ENCODE assay signal across 1 cellular context in the genomic region with DNA sequence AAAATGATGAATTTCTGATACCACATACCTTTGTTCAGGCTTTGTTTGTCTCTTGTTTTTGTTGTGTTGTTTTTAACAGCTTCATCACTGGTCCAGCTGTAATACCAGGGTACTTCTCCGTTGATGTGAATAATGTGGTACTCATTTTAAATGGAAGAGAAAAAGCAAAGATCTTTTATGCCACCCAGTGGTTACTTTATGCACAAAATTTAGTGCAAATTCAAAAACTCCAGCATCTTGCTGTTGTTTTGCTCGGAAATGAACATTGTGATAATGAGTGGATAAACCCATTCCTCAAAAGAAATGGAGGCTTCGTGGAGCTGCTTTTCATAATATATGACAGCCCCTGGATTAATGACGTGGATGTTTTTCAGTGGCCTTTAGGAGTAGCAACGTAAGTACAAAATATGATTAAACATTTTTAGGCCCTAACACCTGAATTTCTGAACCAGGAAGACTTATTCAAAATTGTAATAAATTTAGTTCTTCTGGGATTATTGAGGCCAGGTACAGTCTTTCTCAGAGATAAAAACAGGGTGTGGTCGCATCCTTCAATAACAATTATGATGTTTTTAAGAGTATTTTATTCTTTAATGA.
TF ChIP-seq lines count a peak whose summit lies in the region.

No MANE protein-coding gene starts in this region.

TF ChIP-seq in GM23338, 12 proteins besides CTCF, POLR2A, EP300 and RAD21 (continued from another document):
- TF ChIP-seq, protein P1, sequence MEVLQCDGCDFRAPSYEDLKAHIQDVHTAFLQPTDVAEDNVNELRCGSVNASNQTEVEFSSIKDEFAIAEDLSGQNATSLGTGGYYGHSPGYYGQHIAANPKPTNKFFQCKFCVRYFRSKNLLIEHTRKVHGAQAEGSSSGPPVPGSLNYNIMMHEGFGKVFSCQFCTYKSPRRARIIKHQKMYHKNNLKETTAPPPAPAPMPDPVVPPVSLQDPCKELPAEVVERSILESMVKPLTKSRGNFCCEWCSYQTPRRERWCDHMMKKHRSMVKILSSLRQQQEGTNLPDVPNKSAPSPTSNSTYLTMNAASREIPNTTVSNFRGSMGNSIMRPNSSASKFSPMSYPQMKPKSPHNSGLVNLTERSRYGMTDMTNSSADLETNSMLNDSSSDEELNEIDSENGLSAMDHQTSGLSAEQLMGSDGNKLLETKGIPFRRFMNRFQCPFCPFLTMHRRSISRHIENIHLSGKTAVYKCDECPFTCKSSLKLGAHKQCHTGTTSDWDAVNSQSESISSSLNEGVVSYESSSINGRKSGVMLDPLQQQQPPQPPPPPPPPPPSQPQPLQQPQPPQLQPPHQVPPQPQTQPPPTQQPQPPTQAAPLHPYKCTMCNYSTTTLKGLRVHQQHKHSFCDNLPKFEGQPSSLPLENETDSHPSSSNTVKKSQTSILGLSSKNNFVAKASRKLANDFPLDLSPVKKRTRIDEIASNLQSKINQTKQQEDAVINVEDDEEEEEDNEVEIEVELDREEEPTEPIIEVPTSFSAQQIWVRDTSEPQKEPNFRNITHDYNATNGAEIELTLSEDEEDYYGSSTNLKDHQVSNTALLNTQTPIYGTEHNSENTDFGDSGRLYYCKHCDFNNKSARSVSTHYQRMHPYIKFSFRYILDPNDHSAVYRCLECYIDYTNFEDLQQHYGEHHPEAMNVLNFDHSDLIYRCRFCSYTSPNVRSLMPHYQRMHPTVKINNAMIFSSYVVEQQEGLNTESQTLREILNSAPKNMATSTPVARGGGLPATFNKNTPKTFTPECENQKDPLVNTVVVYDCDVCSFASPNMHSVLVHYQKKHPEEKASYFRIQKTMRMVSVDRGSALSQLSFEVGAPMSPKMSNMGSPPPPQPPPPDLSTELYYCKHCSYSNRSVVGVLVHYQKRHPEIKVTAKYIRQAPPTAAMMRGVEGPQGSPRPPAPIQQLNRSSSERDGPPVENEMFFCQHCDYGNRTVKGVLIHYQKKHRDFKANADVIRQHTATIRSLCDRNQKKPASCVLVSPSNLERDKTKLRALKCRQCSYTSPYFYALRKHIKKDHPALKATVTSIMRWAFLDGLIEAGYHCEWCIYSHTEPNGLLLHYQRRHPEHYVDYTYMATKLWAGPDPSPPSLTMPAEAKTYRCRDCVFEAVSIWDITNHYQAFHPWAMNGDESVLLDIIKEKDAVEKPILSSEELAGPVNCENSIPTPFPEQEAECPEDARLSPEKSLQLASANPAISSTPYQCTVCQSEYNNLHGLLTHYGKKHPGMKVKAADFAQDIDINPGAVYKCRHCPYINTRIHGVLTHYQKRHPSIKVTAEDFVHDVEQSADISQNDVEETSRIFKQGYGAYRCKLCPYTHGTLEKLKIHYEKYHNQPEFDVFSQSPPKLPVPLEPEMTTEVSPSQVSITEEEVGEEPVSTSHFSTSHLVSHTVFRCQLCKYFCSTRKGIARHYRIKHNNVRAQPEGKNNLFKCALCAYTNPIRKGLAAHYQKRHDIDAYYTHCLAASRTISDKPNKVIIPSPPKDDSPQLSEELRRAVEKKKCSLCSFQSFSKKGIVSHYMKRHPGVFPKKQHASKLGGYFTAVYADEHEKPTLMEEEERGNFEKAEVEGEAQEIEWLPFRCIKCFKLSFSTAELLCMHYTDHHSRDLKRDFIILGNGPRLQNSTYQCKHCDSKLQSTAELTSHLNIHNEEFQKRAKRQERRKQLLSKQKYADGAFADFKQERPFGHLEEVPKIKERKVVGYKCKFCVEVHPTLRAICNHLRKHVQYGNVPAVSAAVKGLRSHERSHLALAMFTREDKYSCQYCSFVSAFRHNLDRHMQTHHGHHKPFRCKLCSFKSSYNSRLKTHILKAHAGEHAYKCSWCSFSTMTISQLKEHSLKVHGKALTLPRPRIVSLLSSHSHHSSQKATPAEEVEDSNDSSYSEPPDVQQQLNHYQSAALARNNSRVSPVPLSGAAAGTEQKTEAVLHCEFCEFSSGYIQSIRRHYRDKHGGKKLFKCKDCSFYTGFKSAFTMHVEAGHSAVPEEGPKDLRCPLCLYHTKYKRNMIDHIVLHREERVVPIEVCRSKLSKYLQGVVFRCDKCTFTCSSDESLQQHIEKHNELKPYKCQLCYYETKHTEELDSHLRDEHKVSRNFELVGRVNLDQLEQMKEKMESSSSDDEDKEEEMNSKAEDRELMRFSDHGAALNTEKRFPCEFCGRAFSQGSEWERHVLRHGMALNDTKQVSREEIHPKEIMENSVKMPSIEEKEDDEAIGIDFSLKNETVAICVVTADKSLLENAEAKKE (CRISPR knock-in tag; IDR thresholded peaks at IDR 0.05), result no peak
- TF ChIP-seq ZNF331 (CRISPR knock-in tag; IDR thresholded peaks at IDR 0.05; ENCODE audit: low read depth), result no peak
- no peak for TF ChIP-seq EZH2phosphoT487 (IDR thresholded peaks at IDR 0.05; ENCODE audit: unreplicated experiment)
- TF ChIP-seq, protein P2, sequence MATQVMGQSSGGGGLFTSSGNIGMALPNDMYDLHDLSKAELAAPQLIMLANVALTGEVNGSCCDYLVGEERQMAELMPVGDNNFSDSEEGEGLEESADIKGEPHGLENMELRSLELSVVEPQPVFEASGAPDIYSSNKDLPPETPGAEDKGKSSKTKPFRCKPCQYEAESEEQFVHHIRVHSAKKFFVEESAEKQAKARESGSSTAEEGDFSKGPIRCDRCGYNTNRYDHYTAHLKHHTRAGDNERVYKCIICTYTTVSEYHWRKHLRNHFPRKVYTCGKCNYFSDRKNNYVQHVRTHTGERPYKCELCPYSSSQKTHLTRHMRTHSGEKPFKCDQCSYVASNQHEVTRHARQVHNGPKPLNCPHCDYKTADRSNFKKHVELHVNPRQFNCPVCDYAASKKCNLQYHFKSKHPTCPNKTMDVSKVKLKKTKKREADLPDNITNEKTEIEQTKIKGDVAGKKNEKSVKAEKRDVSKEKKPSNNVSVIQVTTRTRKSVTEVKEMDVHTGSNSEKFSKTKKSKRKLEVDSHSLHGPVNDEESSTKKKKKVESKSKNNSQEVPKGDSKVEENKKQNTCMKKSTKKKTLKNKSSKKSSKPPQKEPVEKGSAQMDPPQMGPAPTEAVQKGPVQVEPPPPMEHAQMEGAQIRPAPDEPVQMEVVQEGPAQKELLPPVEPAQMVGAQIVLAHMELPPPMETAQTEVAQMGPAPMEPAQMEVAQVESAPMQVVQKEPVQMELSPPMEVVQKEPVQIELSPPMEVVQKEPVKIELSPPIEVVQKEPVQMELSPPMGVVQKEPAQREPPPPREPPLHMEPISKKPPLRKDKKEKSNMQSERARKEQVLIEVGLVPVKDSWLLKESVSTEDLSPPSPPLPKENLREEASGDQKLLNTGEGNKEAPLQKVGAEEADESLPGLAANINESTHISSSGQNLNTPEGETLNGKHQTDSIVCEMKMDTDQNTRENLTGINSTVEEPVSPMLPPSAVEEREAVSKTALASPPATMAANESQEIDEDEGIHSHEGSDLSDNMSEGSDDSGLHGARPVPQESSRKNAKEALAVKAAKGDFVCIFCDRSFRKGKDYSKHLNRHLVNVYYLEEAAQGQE (IDR thresholded peaks at IDR 0.05; ENCODE audit: unreplicated experiment), result no peak
- TF ChIP-seq ZNF114 (CRISPR knock-in tag; IDR thresholded peaks at IDR 0.05), result no peak
- no peak for TF ChIP-seq JUNB (IDR thresholded peaks at IDR 0.05; ENCODE audit: unreplicated experiment)
- TF ChIP-seq POLR2AphosphoS5 (IDR thresholded peaks at IDR 0.05; ENCODE audit: low read depth), result no peak
